In the genomic region with DNA sequence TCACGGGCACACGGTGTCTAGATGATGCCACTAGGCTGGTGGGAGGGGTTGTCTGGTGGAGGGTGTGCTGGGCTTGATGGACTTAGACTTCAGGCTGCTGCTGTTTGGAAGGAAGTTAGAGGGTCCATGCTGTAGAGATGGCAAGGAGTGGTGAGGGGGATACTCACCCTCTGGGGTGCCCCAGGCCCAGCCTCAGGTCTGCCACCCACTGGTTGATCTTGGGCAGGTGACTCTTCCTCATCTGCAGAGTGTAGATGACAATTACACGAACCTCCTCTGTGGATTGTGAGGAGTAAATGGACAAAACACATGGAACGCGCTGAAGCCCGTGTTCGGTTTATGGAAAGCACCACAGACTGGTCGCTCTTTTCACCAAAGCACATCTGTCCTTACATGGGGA, we compare ENCODE assay signal across 15 cellular contexts.
"Had no signal": no experiment of that assay in that cellular context is flagged by ENCODE, and none has a peak within 500 bp of the region (broad histone marks: within the 10 kb centered on the region; RNA-seq: fewer than 3 reads in every experiment).

No MANE protein-coding gene starts in this region.

- H3K9me3 Mint-ChIP-seq: activated naive CD8-positive, alpha-beta T cell treated with anti-CD3 and anti-CD28 coated beads, Interleukin-2, amount 10 ng/mL, durations not matched to agents 7 days and 5 days; stimulated activated memory B cell treated with anti-CD40 and anti-IgM and Interleukin-4, amounts not matched to agents 10 μg/mL and 1 μg/mL and 100 μg/mL, for 72 hours; T-helper 1 cell treated with Interleukin-12 subunit alpha and Interleukin-12 subunit beta and Interleukin-4 antibody, amounts not matched to agents 30 μg/mL and 1 μg/mL, for 36 hours had no signal

- H3K4me3 Mint-ChIP-seq: activated naive CD8-positive, alpha-beta T cell treated with anti-CD3 and anti-CD28 coated beads, Interleukin-2, amount 10 ng/mL, durations not matched to agents 7 days and 5 days; neural progenitor cell; stimulated activated memory B cell treated with anti-CD40 and anti-IgM and Interleukin-4, amounts not matched to agents 10 μg/mL and 1 μg/mL and 100 μg/mL, for 72 hours; T-helper 1 cell treated with Interleukin-12 subunit alpha and Interleukin-12 subunit beta and Interleukin-4 antibody, amounts not matched to agents 30 μg/mL and 1 μg/mL, for 36 hours had no signal

- ATAC-seq: gastroesophageal sphincter; pancreas; stimulated activated memory B cell treated with anti-CD40 and anti-IgM and Interleukin-4, amounts not matched to agents 10 μg/mL and 1 μg/mL and 100 μg/mL, for 72 hours had no signal

- H3K4me2 ChIP-seq: neural progenitor cell had no signal

- DNase-seq: activated CD4-positive, alpha-beta T cell treated with anti-CD3 and anti-CD28 coated beads, Interleukin-2, amount 50 U/mL, for 1 hour; activated CD4-positive, CD25-positive, alpha-beta regulatory T cell; activated naive CD8-positive, alpha-beta T cell treated with anti-CD3 and anti-CD28 coated beads, Interleukin-2, amount 10 ng/mL, durations not matched to agents 7 days and 5 days; anterior cingulate cortex; cerebellar nuclear complex; dermis blood vessel endothelial cell; erythroblast; retina; stimulated activated CD4-positive, alpha-beta T cell treated with anti-CD3 and anti-CD28 coated beads, Interleukin-2, amount 100 ng/mL, for 48 hours had no signal

- H3K9me3 ChIP-seq: gastroesophageal sphincter, pancreas had no signal

- H3K4me3 ChIP-seq: gastroesophageal sphincter, neural progenitor cell, pancreas, tibial nerve had no signal

- H3K9ac ChIP-seq: neural progenitor cell had no signal

- H3K36me3 Mint-ChIP-seq: activated naive CD8-positive, alpha-beta T cell treated with anti-CD3 and anti-CD28 coated beads, Interleukin-2, amount 10 ng/mL, durations not matched to agents 7 days and 5 days; stimulated activated memory B cell treated with anti-CD40 and anti-IgM and Interleukin-4, amounts not matched to agents 10 μg/mL and 1 μg/mL and 100 μg/mL, for 72 hours had no signal

- H3K27me3 Mint-ChIP-seq: activated naive CD8-positive, alpha-beta T cell treated with anti-CD3 and anti-CD28 coated beads, Interleukin-2, amount 10 ng/mL, durations not matched to agents 7 days and 5 days; stimulated activated memory B cell treated with anti-CD40 and anti-IgM and Interleukin-4, amounts not matched to agents 10 μg/mL and 1 μg/mL and 100 μg/mL, for 72 hours had no signal

- H2AFZ ChIP-seq: neural progenitor cell had no signal

- H3K27ac Mint-ChIP-seq: activated naive CD8-positive, alpha-beta T cell treated with anti-CD3 and anti-CD28 coated beads, Interleukin-2, amount 10 ng/mL, durations not matched to agents 7 days and 5 days; neural progenitor cell; stimulated activated memory B cell treated with anti-CD40 and anti-IgM and Interleukin-4, amounts not matched to agents 10 μg/mL and 1 μg/mL and 100 μg/mL, for 72 hours; T-helper 1 cell treated with Interleukin-12 subunit alpha and Interleukin-12 subunit beta and Interleukin-4 antibody, amounts not matched to agents 30 μg/mL and 1 μg/mL, for 36 hours had no signal

- H3K27ac ChIP-seq: gastroesophageal sphincter, neural progenitor cell, pancreas, tibial nerve had no signal

- FAIRE-seq: pancreas had no signal

- H3K36me3 ChIP-seq: gastroesophageal sphincter, neural progenitor cell, pancreas, tibial nerve had no signal

- H3K27me3 ChIP-seq: gastroesophageal sphincter, neural progenitor cell, pancreas, tibial nerve had no signal

- H3K4me1 Mint-ChIP-seq: activated naive CD8-positive, alpha-beta T cell treated with anti-CD3 and anti-CD28 coated beads, Interleukin-2, amount 10 ng/mL, durations not matched to agents 7 days and 5 days; stimulated activated memory B cell treated with anti-CD40 and anti-IgM and Interleukin-4, amounts not matched to agents 10 μg/mL and 1 μg/mL and 100 μg/mL, for 72 hours had no signal
